In the genomic region with DNA sequence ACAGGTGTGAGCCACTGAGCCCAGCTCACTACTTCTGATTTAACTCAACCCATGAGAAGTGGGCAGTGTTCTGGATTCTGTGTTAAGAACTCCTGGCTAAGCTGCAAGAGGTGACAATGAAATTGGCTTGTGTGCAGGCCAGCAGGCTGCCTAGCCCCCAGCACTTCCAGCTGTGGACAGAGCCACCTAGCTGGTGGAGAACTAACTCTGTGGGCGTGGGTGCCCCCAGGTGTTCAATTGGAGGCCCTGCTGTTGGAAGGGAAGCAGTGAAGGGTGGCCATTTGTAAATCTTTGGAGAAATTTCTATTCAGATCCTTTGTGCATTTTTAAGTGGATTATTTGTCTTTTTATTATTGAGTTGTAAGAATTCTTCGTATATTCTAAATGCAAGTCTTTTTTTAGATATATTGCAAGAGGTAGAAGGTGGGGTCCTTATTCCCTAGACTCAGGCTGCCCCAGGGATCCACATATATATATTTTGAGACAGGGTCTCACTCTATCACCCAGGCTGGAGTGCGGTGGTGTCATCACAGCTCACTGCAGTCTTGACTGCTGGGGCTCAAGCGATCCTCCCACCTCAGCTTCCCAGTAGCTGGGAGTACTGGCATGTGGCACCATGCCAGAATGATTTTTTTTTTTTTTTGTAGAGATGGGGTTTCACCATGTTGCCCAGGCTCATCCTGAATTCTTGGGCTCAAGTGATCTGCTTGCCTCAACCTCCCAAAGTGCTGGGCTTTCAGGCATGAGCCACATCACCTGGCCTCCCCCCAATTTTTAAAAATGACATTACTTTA, we compare ENCODE assay signal across 10 cellular contexts. TPM values are rescaled to one million over a fixed set of nuclear protein-coding genes. Genes with fewer than 3 reads are reported as not detected.
DNase-seq lines count a peak whose midpoint lies in the region; ATAC-seq and TF ChIP-seq lines count a peak whose summit lies in the region.
"Had no signal": no experiment of that assay in that cellular context is flagged by ENCODE, and none has a peak within 500 bp of the region (broad histone marks: within the 10 kb centered on the region; RNA-seq: fewer than 3 reads in every experiment).

No MANE protein-coding gene starts in this region.

- 42 to 45% methylated on average over 4 of the region's 4 CpGs for WGBS in tibial nerve, 2 donors

- no peak overlapping the region for H3K4me3 ChIP-seq in HL-60 (replicated peaks; ENCODE audit: insufficient read depth, low read length)
- H3K4me3 ChIP-seq in astrocyte of the spinal cord (ENCODE audit: low read depth, low read length), result no peak overlapping the region
- no peak overlapping the region for H3K4me3 ChIP-seq in tibial nerve
- H3K4me3 ChIP-seq: SK-N-MC had no signal

- no peak for TF ChIP-seq POLR2A in tibial nerve (IDR thresholded peaks at IDR 0.05)

- no peak overlapping the region for H3K4me3 Mint-ChIP-seq in naive B cell
- H3K4me3 Mint-ChIP-seq: mesothelial cell of epicardium had no signal

- TF ChIP-seq EP300 in tibial nerve (IDR thresholded peaks at IDR 0.05), result no peak

- H3K27ac Mint-ChIP-seq in naive B cell, result no peak overlapping the region
- H3K27ac Mint-ChIP-seq: mesothelial cell of epicardium had no signal

- H3K9me3 ChIP-seq in tibial nerve, result no peaks in the 10 kb centered on the region

- H3K36me3 ChIP-seq in tibial nerve, result no peaks in the 10 kb centered on the region

- no peaks in the 10 kb centered on the region for H3K4me1 Mint-ChIP-seq in naive B cell
- H3K4me1 Mint-ChIP-seq: mesothelial cell of epicardium had no signal

- H3K27me3 ChIP-seq in HL-60 (ENCODE audit: insufficient read depth, poor library complexity, severe bottlenecking) (no peaks in the 10 kb centered on the region), tibial nerve (no peaks in the 10 kb centered on the region)

- ATAC-seq in naive B cell (ENCODE audit: low read depth in 2 of 2) (peak; percentile 60 to 63), GM18498 (IDR thresholded peaks at IDR 0.05; ENCODE audit: unreplicated experiment) (no peak)

- DNase-seq in DMS53 (lab: John Stamatoyannopoulos, UW) (peak; percentile 80), HL-60 (ENCODE audit: low read depth in 1 of 2, low spot score in 1 of 2) (peak in 1 of 2 experiments; percentile 53), astrocyte of the spinal cord (ENCODE audit: low read depth, low spot score) (peak; percentile 6), naive B cell (no peak), tibial nerve (ENCODE audit: low spot score in 2 of 2) (no peak), NCI-H1105 (lab: John Stamatoyannopoulos, UW) (no peak)

- H3K4me1 ChIP-seq in tibial nerve, result no peaks in the 10 kb centered on the region

- no peak overlapping the region for H3K27ac ChIP-seq in HL-60 (replicated peaks)
- H3K27ac ChIP-seq in tibial nerve, result no peak overlapping the region
- H3K27ac ChIP-seq: SK-N-MC had no signal

- in situ Hi-C loops in astrocyte of the spinal cord (cut with HindIII; ENCODE audit: low sequenced_read_pairs), result no loop called here

- peaks cover 0 to 2% (median 0%) of the 10 kb centered on the region in 7 donors for H3K9me3 Mint-ChIP-seq in naive B cell
- H3K9me3 Mint-ChIP-seq: mesothelial cell of epicardium had no signal

- no peaks in the 10 kb centered on the region for H3K36me3 Mint-ChIP-seq in naive B cell
- H3K36me3 Mint-ChIP-seq: mesothelial cell of epicardium had no signal

- TF ChIP-seq CTCF in HL-60 (IDR thresholded peaks at IDR 0.05; ENCODE audit: insufficient read depth, low read length) (peak; percentile 18), astrocyte of the spinal cord (IDR thresholded peaks at IDR 0.05; ENCODE audit: low read depth, low read length) (peak; percentile 43), tibial nerve (IDR thresholded peaks at IDR 0.05) (peak in 1 of 5 experiments; percentile 5)

- peaks cover 59 to 71% (median 70%) of the 10 kb centered on the region in 3 donors for H3K27me3 Mint-ChIP-seq in naive B cell

TF ChIP-seq in PFSK-1, 5 proteins besides CTCF, POLR2A, EP300 and RAD21:
- TF ChIP-seq FOXP2 (optimal IDR thresholded peaks at IDR 0.05; ENCODE audit: borderline replicate concordance, extremely low read depth, extremely low read length, insufficient read depth) (no peak), TAF1 (IDR thresholded peaks at IDR 0.05; ENCODE audit: borderline replicate concordance, insufficient read depth, low read length) (no peak), POLR2AphosphoS5 (IDR thresholded peaks at IDR 0.05; ENCODE audit: low read depth, low read length) (no peak), SIN3A (IDR thresholded peaks at IDR 0.05; ENCODE audit: borderline replicate concordance, insufficient read depth, low read length) (peak; percentile 92; the same call in 1 of the 2 replicates)
- TF ChIP-seq, protein P1, sequence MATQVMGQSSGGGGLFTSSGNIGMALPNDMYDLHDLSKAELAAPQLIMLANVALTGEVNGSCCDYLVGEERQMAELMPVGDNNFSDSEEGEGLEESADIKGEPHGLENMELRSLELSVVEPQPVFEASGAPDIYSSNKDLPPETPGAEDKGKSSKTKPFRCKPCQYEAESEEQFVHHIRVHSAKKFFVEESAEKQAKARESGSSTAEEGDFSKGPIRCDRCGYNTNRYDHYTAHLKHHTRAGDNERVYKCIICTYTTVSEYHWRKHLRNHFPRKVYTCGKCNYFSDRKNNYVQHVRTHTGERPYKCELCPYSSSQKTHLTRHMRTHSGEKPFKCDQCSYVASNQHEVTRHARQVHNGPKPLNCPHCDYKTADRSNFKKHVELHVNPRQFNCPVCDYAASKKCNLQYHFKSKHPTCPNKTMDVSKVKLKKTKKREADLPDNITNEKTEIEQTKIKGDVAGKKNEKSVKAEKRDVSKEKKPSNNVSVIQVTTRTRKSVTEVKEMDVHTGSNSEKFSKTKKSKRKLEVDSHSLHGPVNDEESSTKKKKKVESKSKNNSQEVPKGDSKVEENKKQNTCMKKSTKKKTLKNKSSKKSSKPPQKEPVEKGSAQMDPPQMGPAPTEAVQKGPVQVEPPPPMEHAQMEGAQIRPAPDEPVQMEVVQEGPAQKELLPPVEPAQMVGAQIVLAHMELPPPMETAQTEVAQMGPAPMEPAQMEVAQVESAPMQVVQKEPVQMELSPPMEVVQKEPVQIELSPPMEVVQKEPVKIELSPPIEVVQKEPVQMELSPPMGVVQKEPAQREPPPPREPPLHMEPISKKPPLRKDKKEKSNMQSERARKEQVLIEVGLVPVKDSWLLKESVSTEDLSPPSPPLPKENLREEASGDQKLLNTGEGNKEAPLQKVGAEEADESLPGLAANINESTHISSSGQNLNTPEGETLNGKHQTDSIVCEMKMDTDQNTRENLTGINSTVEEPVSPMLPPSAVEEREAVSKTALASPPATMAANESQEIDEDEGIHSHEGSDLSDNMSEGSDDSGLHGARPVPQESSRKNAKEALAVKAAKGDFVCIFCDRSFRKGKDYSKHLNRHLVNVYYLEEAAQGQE (IDR thresholded peaks at IDR 0.05; ENCODE audit: insufficient read depth in 1 of 2, low read depth in 2 of 2, low read length in 2 of 2), result peak; percentile 97 to 99

RNA-seq across cellular contexts. Expression of gene SCAMP5, which starts 7.2 kb away (rescaled TPM):
- 2.8 TPM for polyA plus RNA-seq in PFSK-1 (2012; ENCODE audit: insufficient read length, low read depth)
- polyA plus RNA-seq in naive B cell (ENCODE audit: low read depth in 6 of 6), result not detected
- 10 to 100 TPM in 2 of 4 donors, 1 to 10 TPM in 2; 1.5 to 14.1 (median 8.8) TPM for total RNA-seq in tibial nerve

RNA-seq across cellular contexts. Expression of gene RPP25, which starts 31.6 kb away (rescaled TPM):
- polyA plus RNA-seq in PFSK-1 (2012; ENCODE audit: insufficient read length, low read depth), result 0.13 TPM
- polyA plus RNA-seq in naive B cell (ENCODE audit: low read depth in 6 of 6), result 1 to 10 TPM in 5 of 6 donors, under 1 TPM in 1; 0.92 to 3.6 (median 2.7) TPM
- 10 to 100 TPM; 10.1 to 15.9 (median 13.0) TPM for total RNA-seq in tibial nerve

RNA-seq across cellular contexts. Expression of gene PPCDC, which starts 35.2 kb away (rescaled TPM):
- polyA plus RNA-seq in PFSK-1 (2012; ENCODE audit: insufficient read length, low read depth), result 30.2 TPM
- polyA plus RNA-seq in naive B cell (ENCODE audit: low read depth in 6 of 6), result 1 to 10 TPM; 4.5 to 8.9 (median 7.1) TPM
- 10 to 100 TPM; 19.8 to 42.5 (median 36.4) TPM for total RNA-seq in tibial nerve

RNA-seq across cellular contexts. Expression of gene COX5A, which starts 50.3 kb away (rescaled TPM):
- 696 TPM for polyA plus RNA-seq in PFSK-1 (2012; ENCODE audit: insufficient read length, low read depth)
- 100 to 1,000 TPM; 250 to 322 (median 270) TPM for polyA plus RNA-seq in naive B cell (ENCODE audit: low read depth in 6 of 6)
- total RNA-seq in tibial nerve, result 10 to 100 TPM; 27.8 to 51.3 (median 32.1) TPM

Comparison
In these comparisons a context has a peak if more than half of its experiments do, and no peak if none do; other contexts are left out.
1. DNase-seq: peak in DMS53 (single experiment) and astrocyte of the spinal cord (single experiment); none in naive B cell (single experiment), tibial nerve (0 of 2) and NCI-H1105 (single experiment).